In genomic region chr12:113932411-113933196, GRCh38 we compare ENCODE assay signal across 12 cellular contexts. TPM values are rescaled to one million over a fixed set of nuclear protein-coding genes. Genes with fewer than 3 reads are reported as not detected.
DNase-seq lines count a peak whose midpoint lies in the region; ATAC-seq and TF ChIP-seq lines count a peak whose summit lies in the region.
"Had no signal": no experiment of that assay in that cellular context is flagged by ENCODE, and none has a peak within 500 bp of the region (broad histone marks: within the 10 kb centered on the region; RNA-seq: fewer than 3 reads in every experiment).

No MANE protein-coding gene starts in this region.

- in situ Hi-C loops in IMR-90 (cut with MboI; ENCODE audit: low sequenced_read_pairs): no loop called here

- peak overlapping the region; percentile 12 for H2AK9ac ChIP-seq in IMR-90 (replicated peaks; ENCODE audit: low read depth, low read length, poor library complexity)

- H3K4me1 Mint-ChIP-seq in naive thymus-derived CD4-positive, alpha-beta T cell: peaks cover 0 to 18% (median 9%) of the 10 kb centered on the region in 7 donors

- H2BK5ac ChIP-seq in IMR-90 (ENCODE audit: low read depth, low read length, poor library complexity, severe bottlenecking): no peak overlapping the region

- CTCF ChIA-PET in IMR-90 (lab: Yijun Ruan, JAX) (no interaction called here), PC-3 (lab: Charles Lee) (no interaction called here)
- CTCF ChIA-PET in naive thymus-derived CD4-positive, alpha-beta T cell (lab: Charles Lee): no interaction called here

- no peak overlapping the region for H3K27ac Mint-ChIP-seq in naive thymus-derived CD4-positive, alpha-beta T cell

- H2AFZ ChIP-seq in IMR-90 (replicated peaks; ENCODE audit: low read length, poor library complexity) (no peak overlapping the region), PC-3 (ENCODE audit: low read length) (no peak overlapping the region)

- H3K4me1 ChIP-seq in IMR-90 (ENCODE audit: control insufficient read depth, insufficient read depth, low read length): peaks cover 3% of the 10 kb centered on the region; the same call in 1 of the 2 replicates
- no peaks in the 10 kb centered on the region for H3K4me1 ChIP-seq in breast epithelium
- peaks cover 34% of the 10 kb centered on the region; the same call in 1 of the 2 replicates for H3K4me1 ChIP-seq in iPS-20b (ENCODE audit: insufficient read depth, low read length)
- no peaks in the 10 kb centered on the region for H3K4me1 ChIP-seq in sigmoid colon
- H3K4me1 ChIP-seq in naive thymus-derived CD4-positive, alpha-beta T cell (ENCODE audit: control insufficient read depth in 2 of 2, insufficient read depth in 2 of 2, low read length in 2 of 2): no peaks in the 10 kb centered on the region
- H3K4me1 ChIP-seq in PC-3 (ENCODE audit: insufficient read depth, low read length): no peaks in the 10 kb centered on the region

- no peaks in the 10 kb centered on the region for H3K27me3 ChIP-seq in IMR-90 (ENCODE audit: control insufficient read depth, insufficient read depth, low read length)
- H3K27me3 ChIP-seq in breast epithelium: no peaks in the 10 kb centered on the region
- no peaks in the 10 kb centered on the region for H3K27me3 ChIP-seq in iPS-20b (ENCODE audit: insufficient read depth, low read length)
- no peaks in the 10 kb centered on the region for H3K27me3 ChIP-seq in sigmoid colon
- no peaks in the 10 kb centered on the region for H3K27me3 ChIP-seq in naive thymus-derived CD4-positive, alpha-beta T cell (ENCODE audit: control insufficient read depth in 2 of 2, insufficient read depth in 2 of 2, low read length in 2 of 2)
- H3K27me3 ChIP-seq in PC-3 (ENCODE audit: low read length): no peaks in the 10 kb centered on the region
- H3K27me3 ChIP-seq: heart left ventricle, tibial nerve had no signal

- no peak overlapping the region for H2BK15ac ChIP-seq in IMR-90 (ENCODE audit: low read depth, low read length)

- H2BK120ac ChIP-seq in IMR-90 (ENCODE audit: low read depth, low read length): no peak overlapping the region

- 80% methylated on average over 1 of the region's 14 CpGs; no CpG with 5 or more reads in 1 of the 2 experiments for WGBS in IMR-90 (ENCODE audit: extremely low coverage in 2 of 2, insufficient read length in 1 of 2), 2 experiments
- 91 to 94% methylated on average over 14 of the region's 14 CpGs for WGBS in sigmoid colon, 2 donors

- H3K36me3 Mint-ChIP-seq in naive thymus-derived CD4-positive, alpha-beta T cell: peaks cover 7 to 70% (median 36%) of the 10 kb centered on the region in 5 donors

- peaks cover 4% of the 10 kb centered on the region; the same call in 1 of the 2 replicates for H3K9me1 ChIP-seq in IMR-90 (ENCODE audit: insufficient read depth, low read length)

- H3K23ac ChIP-seq in IMR-90 (ENCODE audit: low read depth, low read length): no peak overlapping the region

- no peak overlapping the region; the same call in 1 of the 2 replicates for H4K5ac ChIP-seq in IMR-90 (ENCODE audit: low read depth, low read length)

- H3K14ac ChIP-seq in IMR-90 (replicated peaks; ENCODE audit: low read depth, low read length): no peak overlapping the region

- DNase-seq in IMR-90 (peak; percentile 2), breast epithelium (ENCODE audit: low spot score in 2 of 2) (no peak), sigmoid colon (no peak), PC-3 (no peak), NCI-H748 treated with DMSO at 0.1 percent for 48 hours (lab: John Stamatoyannopoulos, UW) (no peak), KG1 (lab: John Stamatoyannopoulos, UW) (no peak)
- no peak for DNase-seq in naive thymus-derived CD4-positive, alpha-beta T cell
- DNase-seq: NCI-H2171, T-helper 1 cell had no signal

- no peak overlapping the region for H3K4me3 ChIP-seq in IMR-90 (ENCODE audit: insufficient read depth, low read depth, low read length)
- H3K4me3 ChIP-seq in breast epithelium: no peak overlapping the region
- H3K4me3 ChIP-seq in iPS-20b (ENCODE audit: low read length): peak overlapping the region; percentile 24; the same call in 1 of the 2 replicates
- H3K4me3 ChIP-seq in sigmoid colon: no peak overlapping the region
- H3K4me3 ChIP-seq in naive thymus-derived CD4-positive, alpha-beta T cell (ENCODE audit: low read length): no peak overlapping the region
- H3K4me3 ChIP-seq in PC-3 (ENCODE audit: low read length): no peak overlapping the region
- H3K4me3 ChIP-seq: heart left ventricle, tibial nerve had no signal

- intact Hi-C loops in IMR-90 (cut with micrococcal nuclease): no loop called here
- intact Hi-C loops in breast epithelium (cut with DNase I; ENCODE audit: low total_unique reads): no loop called here
- intact Hi-C loops in sigmoid colon (cut with DNase I): no loop called here
- intact Hi-C loops in naive thymus-derived CD4-positive, alpha-beta T cell (cut with micrococcal nuclease): no loop called here
- intact Hi-C loops in PC-3 (cut with micrococcal nuclease): no loop called here

- dilution Hi-C loops in IMR-90 (cut with HindIII; ENCODE audit: low sequenced_read_pairs, unreplicated experiment): no loop called here

- H3K36me3 ChIP-seq in IMR-90 (ENCODE audit: control insufficient read depth, insufficient read depth, low read length): peaks cover 27% of the 10 kb centered on the region
- H3K36me3 ChIP-seq in breast epithelium: peaks cover 9% of the 10 kb centered on the region
- peaks cover 49% of the 10 kb centered on the region for H3K36me3 ChIP-seq in iPS-20b (ENCODE audit: insufficient read depth, low read depth, low read length)
- H3K36me3 ChIP-seq in sigmoid colon: peaks cover 0 to 86% (median 14%) of the 10 kb centered on the region in 4 donors
- H3K36me3 ChIP-seq in naive thymus-derived CD4-positive, alpha-beta T cell (ENCODE audit: control insufficient read depth in 2 of 3, insufficient read depth in 3 of 3, low read length in 3 of 3): peaks cover 0 to 89% (median 3%) of the 10 kb centered on the region in 3 experiments
- peaks cover 25% of the 10 kb centered on the region; the same call in 1 of the 2 replicates for H3K36me3 ChIP-seq in PC-3 (ENCODE audit: low read depth, low read length)

- no peak overlapping the region for H3K4ac ChIP-seq in IMR-90 (ENCODE audit: low read depth, low read length)

- no peaks in the 10 kb centered on the region for H3K27me3 Mint-ChIP-seq in naive thymus-derived CD4-positive, alpha-beta T cell

- H4K20me1 ChIP-seq in IMR-90 (ENCODE audit: insufficient read depth, low read length): no peaks in the 10 kb centered on the region
- H4K20me1 ChIP-seq in PC-3 (ENCODE audit: low read length): no peaks in the 10 kb centered on the region

- H3K4me2 ChIP-seq in IMR-90 (ENCODE audit: low read depth, low read length) (no peak overlapping the region), PC-3 (ENCODE audit: low read length) (no peak overlapping the region)

- H3K9me2 ChIP-seq in PC-3 (replicated peaks; ENCODE audit: low read length): no peaks in the 10 kb centered on the region

- H3K79me1 ChIP-seq in IMR-90 (ENCODE audit: low read depth in 1 of 2, low read length in 2 of 2): no peaks in the 10 kb centered on the region; a peak in 1 of 4 replicates

- peak; percentile 36 for ATAC-seq in IMR-90 (ENCODE audit: low read depth)
- ATAC-seq in naive thymus-derived CD4-positive, alpha-beta T cell: no peak
- no peak for ATAC-seq in PC-3

- no peak overlapping the region for H3K18ac ChIP-seq in IMR-90 (ENCODE audit: low read depth, low read length)

- H3K9ac ChIP-seq in IMR-90 (ENCODE audit: low read depth, low read length): no peak overlapping the region
- H3K9ac ChIP-seq in iPS-20b (ENCODE audit: low read depth, low read length): peak overlapping the region; percentile 75; the same call in 1 of the 2 replicates
- H3K9ac ChIP-seq in PC-3 (ENCODE audit: low read length): no peak overlapping the region

- no peak overlapping the region for H3K56ac ChIP-seq in IMR-90 (ENCODE audit: extremely low read depth, insufficient read depth, low read length)

- TF ChIP-seq CTCF in IMR-90 (conservative IDR thresholded peaks at IDR 0.05; ENCODE audit: low read depth, low read length): no peak
- no peak for TF ChIP-seq CTCF in breast epithelium (IDR thresholded peaks at IDR 0.05)
- TF ChIP-seq CTCF in sigmoid colon (IDR thresholded peaks at IDR 0.05): no peak
- TF ChIP-seq CTCF in PC-3 (conservative IDR thresholded peaks at IDR 0.05; ENCODE audit: low read depth, low read length): no peak

- BruUV-seq in IMR-90 (replicated peaks; lab: Mats Ljungman, UMichigan) (no TSS peak), PC-3 (replicated peaks; lab: Mats Ljungman, UMichigan) (no TSS peak)

- H3K9me3 Mint-ChIP-seq in naive thymus-derived CD4-positive, alpha-beta T cell: no peaks in the 10 kb centered on the region

- no peak overlapping the region for H3K4me3 Mint-ChIP-seq in naive thymus-derived CD4-positive, alpha-beta T cell

- TF ChIP-seq POLR2A in IMR-90 (IDR thresholded peaks at IDR 0.05; ENCODE audit: low read depth, low read length) (no peak), breast epithelium (IDR thresholded peaks at IDR 0.05) (no peak), sigmoid colon (IDR thresholded peaks at IDR 0.05) (no peak)

- POLR2A ChIA-PET in IMR-90 (lab: Charles Lee; ENCODE audit: unreplicated experiment) (no interaction called here), PC-3 (lab: Charles Lee; ENCODE audit: unreplicated experiment) (no interaction called here)
- POLR2A ChIA-PET in naive thymus-derived CD4-positive, alpha-beta T cell (lab: Charles Lee): no interaction called here

- TF ChIP-seq EP300 in sigmoid colon (IDR thresholded peaks at IDR 0.05): no peak

- H3F3A ChIP-seq in PC-3 (ENCODE audit: low read length, unreplicated experiment): no peaks in the 10 kb centered on the region

- no peak overlapping the region for H4K8ac ChIP-seq in IMR-90 (ENCODE audit: low read depth in 2 of 2, low read length in 2 of 2)

- H3K9me3 ChIP-seq in IMR-90 (ENCODE audit: control insufficient read depth, insufficient read depth, low read length) (no peaks in the 10 kb centered on the region), breast epithelium (no peaks in the 10 kb centered on the region), iPS-20b (ENCODE audit: insufficient read depth, low read depth, low read length) (no peaks in the 10 kb centered on the region), sigmoid colon (no peaks in the 10 kb centered on the region), PC-3 (ENCODE audit: low read length) (no peaks in the 10 kb centered on the region)
- no peaks in the 10 kb centered on the region for H3K9me3 ChIP-seq in naive thymus-derived CD4-positive, alpha-beta T cell (ENCODE audit: control insufficient read depth in 2 of 3, low read length in 3 of 3)
- H3K9me3 ChIP-seq: heart left ventricle, tibial nerve had no signal

- no peak overlapping the region for H2AK5ac ChIP-seq in IMR-90 (ENCODE audit: low read depth, low read length)

- TF ChIP-seq RAD21 in IMR-90 (IDR thresholded peaks at IDR 0.05; ENCODE audit: low read length): no peak

- H3K79me2 ChIP-seq in PC-3 (ENCODE audit: low read length): no peaks in the 10 kb centered on the region

- H3K27ac ChIP-seq in IMR-90 (ENCODE audit: insufficient read depth, low read length) (no peak overlapping the region), breast epithelium (peak overlapping the region; percentile 42 to 76), iPS-20b (ENCODE audit: low read length) (peak overlapping the region; percentile 25), sigmoid colon (peak overlapping the region in 3 of 4 donors; percentile 28 to 32 (median 29)), PC-3 (ENCODE audit: low read length) (no peak overlapping the region)
- H3K27ac ChIP-seq in naive thymus-derived CD4-positive, alpha-beta T cell (ENCODE audit: low read depth, low read length): no peak overlapping the region

- no peak overlapping the region for H2BK20ac ChIP-seq in IMR-90 (ENCODE audit: low read depth, low read length)

- H4K91ac ChIP-seq in IMR-90 (ENCODE audit: insufficient read depth, low read depth, low read length): no peak overlapping the region

RNA-seq across cellular contexts. Expression of gene RBM19, which starts 33.5 kb away (rescaled TPM):
- total RNA-seq in IMR-90 (2012; rRNA removed) (18.3 and 19.2 TPM in 2 replicates), breast epithelium (10 to 100 TPM; 28.8 to 43.3 (median 42.6) TPM), sigmoid colon (10 to 100 TPM; 22.2 to 42.7 (median 26.2) TPM), PC-3 (2014; rRNA removed) (61.7 and 68.0 TPM in 2 replicates)
- polyA plus RNA-seq in IMR-90 (2012; rRNA removed) (18.5 and 18.7 TPM in 2 replicates), sigmoid colon (10 to 100 TPM in 1 of 3 donors, 1 to 10 TPM in 2; 5.3 to 23.6 (median 5.4) TPM)
- polyA plus RNA-seq in IMR-90 (2012; cell fraction: cytosol; rRNA removed): 7.8 and 9.3 TPM in 2 replicates
- polyA plus RNA-seq in IMR-90 (2012; cell fraction: nucleus; rRNA removed; ENCODE audit: low replicate concordance): 57.8 and 59.8 TPM in 2 replicates
- total RNA-seq in naive thymus-derived CD4-positive, alpha-beta T cell: 100 to 1,000 TPM in 1 of 5 experiments, 10 to 100 TPM in 4; 45.8 to 108 (median 67.3) TPM
- polyA plus RNA-seq in naive thymus-derived CD4-positive, alpha-beta T cell: 10 to 100 TPM; 10.8 to 19.3 TPM

Comparison
In these comparisons a context has a peak if more than half of its experiments do, and no peak if none do; other contexts are left out.
1. H3K27ac ChIP-seq: peak in breast epithelium (2 of 2), iPS-20b (single experiment) and sigmoid colon (3 of 4); none in IMR-90 (single experiment), naive thymus-derived CD4-positive, alpha-beta T cell (single experiment) and PC-3 (single experiment).